Comparison of ENCODE assay signal across 14 cellular contexts in the genomic region with DNA sequence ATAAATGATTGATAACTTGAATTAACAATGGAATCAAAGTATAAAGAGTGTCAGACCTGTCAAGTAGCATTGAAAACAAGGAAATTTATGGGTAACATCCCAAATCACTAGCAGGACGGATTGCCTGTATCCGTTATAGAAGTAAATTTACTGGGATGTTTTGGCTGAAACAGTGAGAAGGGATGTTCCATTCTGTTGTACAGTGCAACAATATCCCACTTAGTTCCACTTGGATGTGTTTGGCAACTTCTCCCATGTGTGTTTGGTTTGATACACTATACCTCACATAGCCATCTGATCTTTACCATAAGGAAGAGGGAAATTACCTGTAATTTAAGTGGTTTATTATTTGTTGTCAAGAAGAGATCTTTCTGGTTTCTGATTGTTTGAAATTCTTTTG.
"Had no signal": no experiment of that assay in that cellular context is flagged by ENCODE, and none has a peak within 500 bp of the region (broad histone marks: within the 10 kb centered on the region; RNA-seq: fewer than 3 reads in every experiment).

No MANE protein-coding gene starts in this region.

- ATAC-seq: activated CD4-positive, alpha-beta T cell treated with anti-CD3 and anti-CD28 coated beads for 36 hours; activated CD8-positive, alpha-beta T cell treated with anti-CD3 and anti-CD28 coated beads for 36 hours; activated naive CD4-positive, alpha-beta T cell treated with anti-CD3 and anti-CD28 coated beads, Interleukin-2, amount 50 U/mL, for 72 hours; left cardiac atrium had no signal

- H3K4me3 ChIP-seq: cardiac muscle cell, ovary, stomach, testis, upper lobe of left lung had no signal

- H3K36me3 Mint-ChIP-seq: activated naive CD4-positive, alpha-beta T cell treated with anti-CD3 and anti-CD28 coated beads, Interleukin-2, amount 50 U/mL, for 72 hours had no signal

- H3K27ac Mint-ChIP-seq: activated CD4-positive, alpha-beta T cell treated with anti-CD3 and anti-CD28 coated beads for 36 hours; activated CD8-positive, alpha-beta T cell treated with anti-CD3 and anti-CD28 coated beads for 36 hours; activated naive CD4-positive, alpha-beta T cell treated with anti-CD3 and anti-CD28 coated beads, Interleukin-2, amount 50 U/mL, for 72 hours had no signal

- H3K36me3 ChIP-seq: cardiac muscle cell, ovary, stomach, upper lobe of left lung had no signal

- H3K27ac ChIP-seq: cardiac muscle cell, ovary, stomach, testis, upper lobe of left lung had no signal

- H3K4me3 Mint-ChIP-seq: activated CD4-positive, alpha-beta T cell treated with anti-CD3 and anti-CD28 coated beads for 36 hours; activated CD8-positive, alpha-beta T cell treated with anti-CD3 and anti-CD28 coated beads for 36 hours had no signal

- H3K27me3 Mint-ChIP-seq: activated CD4-positive, alpha-beta T cell treated with anti-CD3 and anti-CD28 coated beads for 36 hours; activated CD8-positive, alpha-beta T cell treated with anti-CD3 and anti-CD28 coated beads for 36 hours had no signal

- H3K4me1 Mint-ChIP-seq: activated CD4-positive, alpha-beta T cell treated with anti-CD3 and anti-CD28 coated beads for 36 hours had no signal

- H3K4me1 ChIP-seq: stomach, testis, upper lobe of left lung had no signal

- DNase-seq: activated CD4-positive, alpha-beta T cell treated with anti-CD3 and anti-CD28 coated beads for 36 hours; activated CD8-positive, alpha-beta memory T cell treated with anti-CD3 and anti-CD28 coated beads, Interleukin-2, amount 50 U/mL, for 4 hours; activated CD8-positive, alpha-beta T cell treated with anti-CD3 and anti-CD28 coated beads for 36 hours; activated effector memory CD4-positive, alpha-beta T cell treated with anti-CD3 and anti-CD28 coated beads, Interleukin-2, amount 50 U/mL, for 16 hours; activated T-cell treated with anti-CD3 and anti-CD28 coated beads, Interleukin-2, amount 50 U/mL, for 48 hours; left cardiac atrium; mammary epithelial cell; ovary; stimulated activated CD4-positive, alpha-beta T cell treated with anti-CD3 and anti-CD28 coated beads, Interleukin-1b, Interleukin-23, amount 100 ng/mL, for 48 hours; stomach; testis; upper lobe of left lung had no signal

- H3K27me3 ChIP-seq: cardiac muscle cell, ovary, stomach, testis, upper lobe of left lung had no signal

- H3K9me3 ChIP-seq: ovary, testis had no signal
